30 cellular contexts compared by ENCODE assay signal in genomic region chr5:97931829-97932228, GRCh38.
"Had no signal": no experiment of that assay in that cellular context is flagged by ENCODE, and none has a peak within 500 bp of the region (broad histone marks: within the 10 kb centered on the region; RNA-seq: fewer than 3 reads in every experiment).

No MANE protein-coding gene starts in this region.

- H3K9me3 ChIP-seq: ascending aorta, body of pancreas, breast epithelium had no signal

- H3K27me3 ChIP-seq: adrenal gland, ascending aorta, body of pancreas, brain microvascular endothelial cell, breast epithelium, cardiac muscle cell had no signal

- DNase-seq: activated effector memory CD4-positive, alpha-beta T cell treated with anti-CD3 and anti-CD28 coated beads, Interleukin-2, amount 50 U/mL, for 16 hours; activated effector memory CD4-positive, alpha-beta T cell treated with Interleukin-2 at 50 U/mL for 16 hours; activated gamma-delta T cell; activated gamma-delta T cell treated with Interleukin-2 at 50 U/mL for 16 hours; activated naive CD4-positive, alpha-beta T cell; activated naive CD4-positive, alpha-beta T cell treated with anti-CD3 and anti-CD28 coated beads for 36 hours; activated naive CD4-positive, alpha-beta T cell treated with anti-CD3 and anti-CD28 coated beads, Interleukin-2, amount 10 ng/mL, durations not matched to agents 7 days and 5 days; activated naive CD4-positive, alpha-beta T cell treated with anti-CD3 and anti-CD28 coated beads, Interleukin-2, amount 50 U/mL, for 16 hours; activated naive CD4-positive, alpha-beta T cell treated with Interleukin-2 at 50 U/mL for 16 hours; activated naive CD8-positive, alpha-beta T cell treated with anti-CD3 and anti-CD28 coated beads for 36 hours; activated naive CD8-positive, alpha-beta T cell treated with anti-CD3 and anti-CD28 coated beads, Interleukin-2, amount 10 ng/mL, durations not matched to agents 7 days and 5 days; activated naive CD8-positive, alpha-beta T cell treated with anti-CD3 and anti-CD28 coated beads, Interleukin-2, amount 50 U/mL, for 24 hours; activated T-cell treated with anti-CD3 and anti-CD28 coated beads, Interleukin-2, amount 50 U/mL, for 1 hour; activated T-cell treated with anti-CD3 and anti-CD28 coated beads, Interleukin-2, amount 50 U/mL, for 24 hours; activated T-cell treated with anti-CD3 and anti-CD28 coated beads, Interleukin-2, amount 50 U/mL, for 4 hours; activated T-cell treated with anti-CD3 and anti-CD28 coated beads, Interleukin-2, amount 50 U/mL, for 48 hours; activated T-cell treated with anti-CD3 and anti-CD28 coated beads, Interleukin-2, amount 50 U/mL, for 72 hours; adrenal gland; amniotic stem cell; amygdala; anterior cingulate cortex; aorta; body of pancreas; brain microvascular endothelial cell; caudate nucleus; central memory CD4-positive, alpha-beta T cell; cerebellar nuclear complex had no signal

- H3K36me3 ChIP-seq: adrenal gland, ascending aorta, brain microvascular endothelial cell, breast epithelium, cardiac muscle cell had no signal

- H3K4me3 ChIP-seq: adrenal gland, ascending aorta, body of pancreas, breast epithelium, cardiac muscle cell had no signal

- H3K27ac ChIP-seq: adrenal gland, ascending aorta, body of pancreas, brain microvascular endothelial cell, breast epithelium, cardiac muscle cell had no signal
